ENCODE assay signal across 10 cellular contexts in genomic region chr14:68686212-68686478, GRCh38.
DNase-seq lines count a peak whose midpoint lies in the region; ATAC-seq and TF ChIP-seq lines count a peak whose summit lies in the region.
"Had no signal": no experiment of that assay in that cellular context is flagged by ENCODE, and none has a peak within 500 bp of the region (broad histone marks: within the 10 kb centered on the region; RNA-seq: fewer than 3 reads in every experiment).

No MANE protein-coding gene starts in this region.

- intact Hi-C loops in CD8-positive, alpha-beta T cell (cut with DNase I, micrococcal nuclease) = loop anchor here (5.0 to 10.0 kb wide), 6 partner anchors 46 to 441 kb away; no protein-coding TSS in a partner anchor
- intact Hi-C loops in OCI-LY7 (cut with micrococcal nuclease; ENCODE audit: unreplicated experiment) = loop anchor here (5.0 kb wide), 1 partner anchor 419 kb away; no protein-coding TSS in a partner anchor

- no peaks in the 10 kb centered on the region for H3K9me2 ChIP-seq in OCI-LY7 (ENCODE audit: insufficient read depth, low read length)

- H3K27ac ChIP-seq in CD8-positive, alpha-beta T cell (ENCODE audit: low read depth, low read length) = peak overlapping the region; percentile 50
- H3K27ac ChIP-seq in OCI-LY7 (ENCODE audit: low read depth, low read length, poor library complexity, severe bottlenecking) = peak overlapping the region; percentile 97

- no peaks in the 10 kb centered on the region for H3K36me3 ChIP-seq in CD8-positive, alpha-beta T cell (ENCODE audit: insufficient read depth, low read length)
- no peaks in the 10 kb centered on the region for H3K36me3 ChIP-seq in OCI-LY7 (ENCODE audit: insufficient read depth, low read length)

- no peaks in the 10 kb centered on the region for H3K9me3 ChIP-seq in CD8-positive, alpha-beta T cell (ENCODE audit: low read length)
- H3K9me3 ChIP-seq in OCI-LY7 (ENCODE audit: low read length) = no peaks in the 10 kb centered on the region

- no peak overlapping the region for H3K4me3 ChIP-seq in CD8-positive, alpha-beta T cell (ENCODE audit: low read depth, low read length)
- H3K4me3 ChIP-seq in OCI-LY7 (ENCODE audit: low read depth, low read length, poor library complexity, severe bottlenecking) = peak overlapping the region; percentile 40

- H3K4me2 ChIP-seq in OCI-LY7 (ENCODE audit: low read length) = peak overlapping the region; percentile 80

- no peaks in the 10 kb centered on the region for H3K27me3 Mint-ChIP-seq in CD8-positive, alpha-beta T cell (ENCODE audit: low read depth)
- H3K27me3 Mint-ChIP-seq in endothelial cell (ENCODE audit: unreplicated experiment) (peaks cover 8% of the 10 kb centered on the region), progenitor cell of endocrine pancreas (peaks cover 3% of the 10 kb centered on the region)

- peaks cover 67% of the 10 kb centered on the region for H3K4me1 Mint-ChIP-seq in CD8-positive, alpha-beta T cell (ENCODE audit: low read depth)
- peaks cover 56% of the 10 kb centered on the region for H3K4me1 Mint-ChIP-seq in endothelial cell (ENCODE audit: unreplicated experiment)
- H3K4me1 Mint-ChIP-seq in progenitor cell of endocrine pancreas (ENCODE audit: low read depth) = peaks cover 28% of the 10 kb centered on the region

- CTCF ChIA-PET in CD8-positive, alpha-beta T cell (lab: Charles Lee) = interaction anchor here (1.1 to 5.8 kb wide), 4 partner anchors 94 to 130 kb away, joined by 3 to 35 read pairs (median 4); no protein-coding TSS in a partner anchor
- CTCF ChIA-PET in OCI-LY7 (lab: Charles Lee; ENCODE audit: unreplicated experiment) = interaction anchor here (1.0 to 1.1 kb wide), 3 partner anchors 48 to 277 kb away, joined by 3 to 4 read pairs (median 4); no protein-coding TSS in a partner anchor

- no peaks in the 10 kb centered on the region for H3K36me3 Mint-ChIP-seq in CD8-positive, alpha-beta T cell
- peaks cover 5% of the 10 kb centered on the region for H3K36me3 Mint-ChIP-seq in endothelial cell (ENCODE audit: low read depth, unreplicated experiment)
- H3K36me3 Mint-ChIP-seq in progenitor cell of endocrine pancreas (ENCODE audit: insufficient read depth) = no peaks in the 10 kb centered on the region

- no peak for TF ChIP-seq CTCF in CD8-positive, alpha-beta T cell (IDR thresholded peaks at IDR 0.05)
- TF ChIP-seq CTCF in OCI-LY7 (conservative IDR thresholded peaks at IDR 0.05; ENCODE audit: low read length) (no peak), endothelial cell (IDR thresholded peaks at IDR 0.05; ENCODE audit: unreplicated experiment) (no peak), progenitor cell of endocrine pancreas (IDR thresholded peaks at IDR 0.05; ENCODE audit: unreplicated experiment) (no peak)

- ATAC-seq in CD8-positive, alpha-beta T cell = no peak
- no peak for ATAC-seq in GM19023 (IDR thresholded peaks at IDR 0.05; ENCODE audit: unreplicated experiment)
- ATAC-seq: right cardiac atrium had no signal

- peak overlapping the region; percentile 25; the same call in 1 of the 2 replicates for H2AFZ ChIP-seq in OCI-LY7 (ENCODE audit: low read length)

- H3K4me3 Mint-ChIP-seq in CD8-positive, alpha-beta T cell = no peak overlapping the region
- H3K4me3 Mint-ChIP-seq in endothelial cell (ENCODE audit: unreplicated experiment) (no peak overlapping the region), progenitor cell of endocrine pancreas (ENCODE audit: low read depth) (no peak overlapping the region)

- POLR2A ChIA-PET in CD8-positive, alpha-beta T cell (lab: Charles Lee) = interaction anchor here (0.6 to 4.7 kb wide), 13 partner anchors 10 to 400 kb away, joined by 3 to 36 read pairs (median 3); partner anchors contain the start of gene ZFP36L1
- POLR2A ChIA-PET in OCI-LY7 (lab: Charles Lee) = interaction anchor here (0.7 to 2.7 kb wide), 6 partner anchors 9 to 408 kb away, joined by 3 to 12 read pairs (median 5); no protein-coding TSS in a partner anchor

- H3K27me3 ChIP-seq in CD8-positive, alpha-beta T cell (ENCODE audit: insufficient read depth, low read length) = no peaks in the 10 kb centered on the region

- H4K20me1 ChIP-seq in OCI-LY7 (ENCODE audit: insufficient read depth, low read length) = no peaks in the 10 kb centered on the region

- no peaks in the 10 kb centered on the region for H3K79me2 ChIP-seq in OCI-LY7 (ENCODE audit: insufficient read depth, low read depth, low read length)

- peak overlapping the region; percentile 96 for H3K27ac Mint-ChIP-seq in CD8-positive, alpha-beta T cell
- H3K27ac Mint-ChIP-seq in endothelial cell (ENCODE audit: unreplicated experiment) (peak overlapping the region; percentile 61), progenitor cell of endocrine pancreas (peak overlapping the region; percentile 74)

- BruUV-seq in OCI-LY7 (replicated peaks; lab: Mats Ljungman, UMichigan) = no TSS peak

- H3K4me1 ChIP-seq in CD8-positive, alpha-beta T cell (ENCODE audit: insufficient read depth, low read length) = peaks cover 52% of the 10 kb centered on the region
- H3K4me1 ChIP-seq in OCI-LY7 (ENCODE audit: insufficient read depth, low read length, poor library complexity, severe bottlenecking) = peaks cover 96% of the 10 kb centered on the region

- DNase-seq in CD8-positive, alpha-beta T cell = no peak
- DNase-seq in OCI-LY7 (ENCODE audit: low spot score) = no peak
- DNase-seq in endothelial cell (ENCODE audit: low spot score) = no peak
- DNase-seq in progenitor cell of endocrine pancreas (ENCODE audit: low spot score, unreplicated experiment) = no peak
- DNase-seq in LoVo (ENCODE audit: low spot score) = no peak
- DNase-seq in NCI-H2081 treated with DMSO at 0.1 percent for 48 hours (lab: John Stamatoyannopoulos, UW) = no peak
- no peak for DNase-seq in NCI-H1092 treated with DMSO at 0.1 percent for 48 hours (lab: John Stamatoyannopoulos, UW)
- DNase-seq: DMS153 had no signal

- no peaks in the 10 kb centered on the region for H3K9me3 Mint-ChIP-seq in CD8-positive, alpha-beta T cell
- H3K9me3 Mint-ChIP-seq in endothelial cell (ENCODE audit: unreplicated experiment) = no peaks in the 10 kb centered on the region
- H3K9me3 Mint-ChIP-seq in progenitor cell of endocrine pancreas (ENCODE audit: low read depth) = no peaks in the 10 kb centered on the region
